Comparison of ENCODE assay signal across 1 cellular context in the genomic region with DNA sequence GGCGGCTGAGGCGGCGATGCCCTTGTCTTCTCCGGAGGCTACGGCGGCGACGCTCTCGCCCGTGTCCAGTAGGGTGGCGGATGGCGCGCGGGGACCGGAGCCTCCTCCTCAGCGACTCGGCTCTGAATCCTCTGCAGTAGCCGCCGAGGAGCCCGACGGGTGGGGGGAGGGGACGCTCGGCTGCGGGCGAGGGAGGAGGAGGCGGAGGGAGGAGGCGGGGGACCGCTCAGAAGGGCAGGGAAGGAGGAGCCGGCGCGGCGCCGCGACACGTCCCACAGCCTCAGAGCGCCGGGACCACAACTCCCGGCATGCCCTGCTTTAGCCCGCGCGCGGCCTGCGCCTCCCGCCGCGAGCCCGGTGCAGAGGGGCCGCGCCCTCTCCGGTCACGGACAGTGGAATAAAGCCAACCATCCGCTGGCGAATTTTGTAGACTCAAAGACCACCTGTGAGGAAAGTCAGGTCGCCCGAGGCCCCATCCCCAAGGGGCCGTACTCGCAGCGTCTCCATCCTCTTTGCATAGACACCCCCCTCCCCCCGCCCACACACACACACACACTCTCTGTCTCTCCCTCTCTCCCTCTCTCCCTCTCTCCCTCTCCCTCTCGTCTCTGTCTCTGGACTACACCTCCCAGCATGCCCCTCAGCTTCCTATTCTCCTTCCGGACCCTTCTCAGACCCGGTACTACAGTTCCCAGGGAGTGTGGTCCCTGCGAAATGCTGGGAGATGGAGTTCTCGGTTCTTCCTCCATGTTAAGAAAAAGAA.
TF ChIP-seq lines count a peak whose summit lies in the region.

Gene FAM168A, minus strand, starts transcription at position 157 of the 763 bp plus-strand sequence. CDS start 129,638 bp downstream, outside the sequence.

TF ChIP-seq in K562, 482 proteins besides CTCF, POLR2A, EP300 and RAD21 (continued from another document):
- TF ChIP-seq ZNF740 (CRISPR knock-in tag; IDR thresholded peaks at IDR 0.05), result peak; percentile 54; the same call in 1 of the 2 replicates
- peak in 1 of 2 experiments; percentile 51; a peak in 1 of 4 replicates for TF ChIP-seq ZNF740 (tag; IDR thresholded peaks at IDR 0.05)
- TF ChIP-seq ZNF277 (CRISPR knock-in tag; IDR thresholded peaks at IDR 0.05; ENCODE audit: borderline replicate concordance), result no peak
- peak; percentile 21; the same call in 1 of the 2 replicates for TF ChIP-seq C11orf30 (IDR thresholded peaks at IDR 0.05; ENCODE audit: low read depth)
- peak; percentile 36; the same call in 1 of the 2 replicates for TF ChIP-seq ZNF511 (CRISPR knock-in tag; IDR thresholded peaks at IDR 0.05)
- peak; percentile 72; the same call in 1 of the 2 replicates for TF ChIP-seq DIDO1 (tag; IDR thresholded peaks at IDR 0.05; ENCODE audit: low read depth)
- TF ChIP-seq ZNF584 (CRISPR knock-in tag; IDR thresholded peaks at IDR 0.05; ENCODE audit: low read depth), result peak; percentile 70; the same call in 1 of the 2 replicates
- no peak for TF ChIP-seq PURB (CRISPR knock-in tag; IDR thresholded peaks at IDR 0.05; ENCODE audit: low read depth)
- TF ChIP-seq GTF2A2 (tag; IDR thresholded peaks at IDR 0.05), result no peak
- 0 out of 2 replicates have a peak, but pooled peaks have one; percentile 15 for TF ChIP-seq MITF (IDR thresholded peaks at IDR 0.05)
